ENCODE assay signal across 13 cellular contexts in the genomic region with DNA sequence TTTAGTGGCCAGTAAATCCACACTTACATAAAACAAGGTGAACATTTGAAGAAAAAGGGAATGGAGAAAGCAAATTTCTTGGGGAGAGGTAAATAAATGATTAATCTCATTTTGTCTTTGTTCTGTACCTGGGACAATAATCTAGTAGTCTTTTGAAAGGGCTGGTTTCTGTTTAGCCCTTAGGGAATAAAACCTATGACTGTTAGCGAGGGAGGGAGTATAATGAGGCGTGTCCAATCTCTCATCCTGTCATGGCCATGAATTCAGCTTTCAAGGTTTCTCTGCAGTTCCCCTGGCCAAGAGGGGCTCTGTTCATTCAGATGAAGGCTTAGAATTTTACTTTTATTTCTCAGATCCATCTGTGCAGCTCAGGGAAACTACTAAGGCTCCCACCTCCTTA. TPM values are rescaled to one million over a fixed set of nuclear protein-coding genes. Genes with fewer than 3 reads are reported as not detected.
DNase-seq lines count a peak whose midpoint lies in the region; ATAC-seq, FAIRE-seq and TF ChIP-seq lines count a peak whose summit lies in the region.
"Had no signal": no experiment of that assay in that cellular context is flagged by ENCODE, and none has a peak within 500 bp of the region (broad histone marks: within the 10 kb centered on the region; RNA-seq: fewer than 3 reads in every experiment).

No MANE protein-coding gene starts in this region.

- no peak overlapping the region for H3K4me3 Mint-ChIP-seq in activated naive CD4-positive, alpha-beta T cell treated with anti-CD3 and anti-CD28 coated beads for 36 hours

- no peaks in the 10 kb centered on the region for H3K9me3 Mint-ChIP-seq in activated naive CD4-positive, alpha-beta T cell treated with anti-CD3 and anti-CD28 coated beads for 36 hours

- no peak overlapping the region for H3K27ac Mint-ChIP-seq in activated naive CD4-positive, alpha-beta T cell treated with anti-CD3 and anti-CD28 coated beads for 36 hours

- intact Hi-C loops in activated naive CD4-positive, alpha-beta T cell treated with anti-CD3 and anti-CD28 coated beads for 36 hours (cut with micrococcal nuclease) = no loop called here

- H3K36me3 Mint-ChIP-seq in activated naive CD4-positive, alpha-beta T cell treated with anti-CD3 and anti-CD28 coated beads for 36 hours (ENCODE audit: low read depth) = no peaks in the 10 kb centered on the region

- peak; percentile 55 for FAIRE-seq in GM18507 (lab: Jason Lieb, UNC)

- CTCF ChIA-PET in activated naive CD4-positive, alpha-beta T cell treated with anti-CD3 and anti-CD28 coated beads for 36 hours (lab: Charles Lee) = no interaction called here

- peaks cover 3% of the 10 kb centered on the region for H3K4me1 Mint-ChIP-seq in activated naive CD4-positive, alpha-beta T cell treated with anti-CD3 and anti-CD28 coated beads for 36 hours (ENCODE audit: low read depth)

- no peak for TF ChIP-seq CTCF in epithelial cell of esophagus (IDR thresholded peaks at IDR 0.05; ENCODE audit: insufficient read depth, low read depth, low read length, missing control alignments)

- DNase-seq in GM18507 (ENCODE audit: extremely low spot score, insufficient read length, low read depth) (no peak), epithelial cell of esophagus (ENCODE audit: low read depth) (peak; percentile 60), NCI-H510A (lab: John Stamatoyannopoulos, UW) (no peak), NCI-H748 (lab: John Stamatoyannopoulos, UW; ENCODE audit: unreplicated experiment) (no peak)
- no peak for DNase-seq in activated naive CD4-positive, alpha-beta T cell treated with anti-CD3 and anti-CD28 coated beads for 36 hours
- no peak for DNase-seq in activated naive CD4-positive, alpha-beta T cell treated with anti-CD3 and anti-CD28 coated beads, Interleukin-2, amount 50 U/mL, for 16 hours
- DNase-seq: activated T-cell treated with anti-CD3 and anti-CD28 coated beads, Interleukin-2, amount 50 U/mL, for 1 hour; uterus had no signal

- H3K27me3 Mint-ChIP-seq in activated naive CD4-positive, alpha-beta T cell treated with anti-CD3 and anti-CD28 coated beads for 36 hours (ENCODE audit: low read depth) = peaks cover 1% of the 10 kb centered on the region

- peak; percentile 100 for ATAC-seq in GM21423 (IDR thresholded peaks at IDR 0.05; ENCODE audit: unreplicated experiment)
- ATAC-seq in HG03159 (IDR thresholded peaks at IDR 0.05; ENCODE audit: unreplicated experiment) = peak; percentile 91
- ATAC-seq: HCT116, left lobe of liver had no signal

- H3K4me3 ChIP-seq in epithelial cell of esophagus (ENCODE audit: low read length) = no peak overlapping the region
- H3K4me3 ChIP-seq: breast epithelium, uterus had no signal

RNA-seq across cellular contexts. Expression of a gene that starts 12.0 kb away (rescaled TPM):
- 10 to 100 TPM; 24.5 to 25.7 TPM for total RNA-seq in activated naive CD4-positive, alpha-beta T cell treated with anti-CD3 and anti-CD28 coated beads for 36 hours
